ENCODE assay signal across 1 cellular context in genomic region chr1:24417681-24418080, GRCh38.
TF ChIP-seq lines count a peak whose summit lies in the region.

No MANE protein-coding gene starts in this region.

TF ChIP-seq in SK-N-SH treated with all-trans-retinoic acid at 6 μM for 48 hours, 23 proteins besides CTCF, POLR2A, EP300 and RAD21 (continued from another document):
- TF ChIP-seq CSRNP3 (CRISPR knock-in tag; IDR thresholded peaks at IDR 0.05) = no peak
